ENCODE assay signal across 1 cellular context in the genomic region with DNA sequence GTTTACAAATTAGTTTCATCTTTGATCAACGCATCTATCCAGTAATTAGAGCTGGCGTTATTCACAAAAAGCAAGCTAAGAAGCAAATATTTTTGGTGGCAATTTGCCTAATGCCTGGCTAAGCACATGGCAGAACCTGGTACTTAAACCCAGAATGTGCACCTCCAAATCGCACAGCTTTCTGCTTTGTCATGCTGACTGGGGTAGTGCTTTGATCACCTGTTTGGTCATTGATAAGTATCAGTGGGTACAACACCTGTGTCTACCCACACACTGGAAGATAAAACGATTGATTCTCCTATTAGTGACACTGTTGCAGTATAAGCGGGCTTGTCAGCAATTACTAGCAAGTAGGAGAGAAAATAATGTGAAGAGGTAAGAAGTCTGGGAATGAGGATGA.
TF ChIP-seq lines count a peak whose summit lies in the region.

No MANE protein-coding gene starts in this region.

TF ChIP-seq in K562, 482 proteins besides CTCF, POLR2A, EP300 and RAD21 (continued from another document and continues in another):
- TF ChIP-seq, protein P1, sequence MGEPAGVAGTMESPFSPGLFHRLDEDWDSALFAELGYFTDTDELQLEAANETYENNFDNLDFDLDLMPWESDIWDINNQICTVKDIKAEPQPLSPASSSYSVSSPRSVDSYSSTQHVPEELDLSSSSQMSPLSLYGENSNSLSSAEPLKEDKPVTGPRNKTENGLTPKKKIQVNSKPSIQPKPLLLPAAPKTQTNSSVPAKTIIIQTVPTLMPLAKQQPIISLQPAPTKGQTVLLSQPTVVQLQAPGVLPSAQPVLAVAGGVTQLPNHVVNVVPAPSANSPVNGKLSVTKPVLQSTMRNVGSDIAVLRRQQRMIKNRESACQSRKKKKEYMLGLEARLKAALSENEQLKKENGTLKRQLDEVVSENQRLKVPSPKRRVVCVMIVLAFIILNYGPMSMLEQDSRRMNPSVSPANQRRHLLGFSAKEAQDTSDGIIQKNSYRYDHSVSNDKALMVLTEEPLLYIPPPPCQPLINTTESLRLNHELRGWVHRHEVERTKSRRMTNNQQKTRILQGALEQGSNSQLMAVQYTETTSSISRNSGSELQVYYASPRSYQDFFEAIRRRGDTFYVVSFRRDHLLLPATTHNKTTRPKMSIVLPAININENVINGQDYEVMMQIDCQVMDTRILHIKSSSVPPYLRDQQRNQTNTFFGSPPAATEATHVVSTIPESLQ (CRISPR knock-in tag; IDR thresholded peaks at IDR 0.05): no peak
- TF ChIP-seq CBFB (CRISPR knock-in tag; IDR thresholded peaks at IDR 0.05) (no peak), ZNF764 (CRISPR knock-in tag; IDR thresholded peaks at IDR 0.05; ENCODE audit: low read depth) (no peak), FIP1L1 (IDR thresholded peaks at IDR 0.05; ENCODE audit: low read depth, low read length, poor library complexity, severe bottlenecking) (no peak), HMGN3 (IDR thresholded peaks at IDR 0.05; ENCODE audit: borderline replicate concordance, extremely low read depth, insufficient read length, low read depth, low read length) (no peak), ZNF217 (CRISPR knock-in tag; IDR thresholded peaks at IDR 0.05) (no peak), IRF9 (tag; IDR thresholded peaks at IDR 0.05) (no peak), DDX20 (tag; IDR thresholded peaks at IDR 0.05; ENCODE audit: low read depth) (no peak), CTBP1 (IDR thresholded peaks at IDR 0.05; ENCODE audit: borderline replicate concordance) (peak; percentile 39; the same call in 1 of the 2 replicates), ETV5 (CRISPR knock-in tag; IDR thresholded peaks at IDR 0.05; ENCODE audit: low read depth) (no peak), MTA2 (IDR thresholded peaks at IDR 0.05; ENCODE audit: low read depth) (no peak), ZNF551 (CRISPR knock-in tag; IDR thresholded peaks at IDR 0.05) (no peak), SOX6 (IDR thresholded peaks at IDR 0.05) (no peak), KLF10 (CRISPR knock-in tag; IDR thresholded peaks at IDR 0.05) (no peak), MAZ (CRISPR knock-in tag; conservative IDR thresholded peaks at IDR 0.05 in 1 of 2, IDR thresholded peaks at IDR 0.05 in 1 of 2) (no peak), HNRNPL (IDR thresholded peaks at IDR 0.05; ENCODE audit: low read depth, low read length) (no peak), PCBP2 (IDR thresholded peaks at IDR 0.05; ENCODE audit: low read depth, low read length, poor library complexity, severe bottlenecking) (no peak), SMARCE1 (IDR thresholded peaks at IDR 0.05) (0 out of 2 replicates have a peak, but pooled peaks have one; percentile 15), ZKSCAN1 (IDR thresholded peaks at IDR 0.05; ENCODE audit: low read depth, low read length) (no peak), POLR3G (IDR thresholded peaks at IDR 0.05; ENCODE audit: extremely low read depth, insufficient read length, insufficient replicate concordance) (no peak), ETV6 (IDR thresholded peaks at IDR 0.05; ENCODE audit: borderline replicate concordance in 1 of 2, low read depth in 2 of 2, low read length in 1 of 2) (no peak), ETV6 (CRISPR knock-in tag; IDR thresholded peaks at IDR 0.05; ENCODE audit: borderline replicate concordance) (no peak), EHMT2 (IDR thresholded peaks at IDR 0.05) (no peak), TEAD4 (IDR thresholded peaks at IDR 0.05; ENCODE audit: low read length) (no peak), TEAD4 (CRISPR knock-in tag; IDR thresholded peaks at IDR 0.05; ENCODE audit: borderline replicate concordance) (no peak), ELF1 (tag; IDR thresholded peaks at IDR 0.05) (no peak), CHD4 (IDR thresholded peaks at IDR 0.05; ENCODE audit: insufficient read depth, insufficient replicate concordance, low read depth, low read length, poor library complexity, severe bottlenecking) (no peak), SMARCA4 (IDR thresholded peaks at IDR 0.05) (peak; percentile 30; the same call in 1 of the 2 replicates), ZNF583 (CRISPR knock-in tag; IDR thresholded peaks at IDR 0.05) (no peak), RFX5 (IDR thresholded peaks at IDR 0.05; ENCODE audit: low read depth, low read length) (no peak), HMG20B (CRISPR knock-in tag; IDR thresholded peaks at IDR 0.05) (no peak)
- TF ChIP-seq, protein P2, sequence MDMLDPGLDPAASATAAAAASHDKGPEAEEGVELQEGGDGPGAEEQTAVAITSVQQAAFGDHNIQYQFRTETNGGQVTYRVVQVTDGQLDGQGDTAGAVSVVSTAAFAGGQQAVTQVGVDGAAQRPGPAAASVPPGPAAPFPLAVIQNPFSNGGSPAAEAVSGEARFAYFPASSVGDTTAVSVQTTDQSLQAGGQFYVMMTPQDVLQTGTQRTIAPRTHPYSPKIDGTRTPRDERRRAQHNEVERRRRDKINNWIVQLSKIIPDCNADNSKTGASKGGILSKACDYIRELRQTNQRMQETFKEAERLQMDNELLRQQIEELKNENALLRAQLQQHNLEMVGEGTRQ (CRISPR knock-in tag; IDR thresholded peaks at IDR 0.05): no peak
- TF ChIP-seq, protein P3, sequence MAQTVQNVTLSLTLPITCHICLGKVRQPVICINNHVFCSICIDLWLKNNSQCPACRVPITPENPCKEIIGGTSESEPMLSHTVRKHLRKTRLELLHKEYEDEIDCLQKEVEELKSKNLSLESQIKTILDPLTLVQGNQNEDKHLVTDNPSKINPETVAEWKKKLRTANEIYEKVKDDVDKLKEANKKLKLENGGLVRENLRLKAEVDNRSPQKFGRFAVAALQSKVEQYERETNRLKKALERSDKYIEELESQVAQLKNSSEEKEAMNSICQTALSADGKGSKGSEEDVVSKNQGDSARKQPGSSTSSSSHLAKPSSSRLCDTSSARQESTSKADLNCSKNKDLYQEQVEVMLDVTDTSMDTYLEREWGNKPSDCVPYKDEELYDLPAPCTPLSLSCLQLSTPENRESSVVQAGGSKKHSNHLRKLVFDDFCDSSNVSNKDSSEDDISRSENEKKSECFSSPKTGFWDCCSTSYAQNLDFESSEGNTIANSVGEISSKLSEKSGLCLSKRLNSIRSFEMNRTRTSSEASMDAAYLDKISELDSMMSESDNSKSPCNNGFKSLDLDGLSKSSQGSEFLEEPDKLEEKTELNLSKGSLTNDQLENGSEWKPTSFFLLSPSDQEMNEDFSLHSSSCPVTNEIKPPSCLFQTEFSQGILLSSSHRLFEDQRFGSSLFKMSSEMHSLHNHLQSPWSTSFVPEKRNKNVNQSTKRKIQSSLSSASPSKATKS (CRISPR knock-in tag; IDR thresholded peaks at IDR 0.05): no peak
- TF ChIP-seq, protein P4, sequence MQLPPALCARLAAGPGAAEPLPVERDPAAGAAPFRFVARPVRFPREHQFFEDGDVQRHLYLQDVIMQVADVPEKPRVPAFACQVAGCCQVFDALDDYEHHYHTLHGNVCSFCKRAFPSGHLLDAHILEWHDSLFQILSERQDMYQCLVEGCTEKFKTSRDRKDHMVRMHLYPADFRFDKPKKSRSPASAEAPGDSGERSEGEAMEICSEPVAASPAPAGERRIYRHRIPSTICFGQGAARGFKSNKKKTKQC (CRISPR knock-in tag; IDR thresholded peaks at IDR 0.05): no peak
- TF ChIP-seq, protein P5, sequence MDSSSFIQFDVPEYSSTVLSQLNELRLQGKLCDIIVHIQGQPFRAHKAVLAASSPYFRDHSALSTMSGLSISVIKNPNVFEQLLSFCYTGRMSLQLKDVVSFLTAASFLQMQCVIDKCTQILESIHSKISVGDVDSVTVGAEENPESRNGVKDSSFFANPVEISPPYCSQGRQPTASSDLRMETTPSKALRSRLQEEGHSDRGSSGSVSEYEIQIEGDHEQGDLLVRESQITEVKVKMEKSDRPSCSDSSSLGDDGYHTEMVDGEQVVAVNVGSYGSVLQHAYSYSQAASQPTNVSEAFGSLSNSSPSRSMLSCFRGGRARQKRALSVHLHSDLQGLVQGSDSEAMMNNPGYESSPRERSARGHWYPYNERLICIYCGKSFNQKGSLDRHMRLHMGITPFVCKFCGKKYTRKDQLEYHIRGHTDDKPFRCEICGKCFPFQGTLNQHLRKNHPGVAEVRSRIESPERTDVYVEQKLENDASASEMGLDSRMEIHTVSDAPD (CRISPR knock-in tag; IDR thresholded peaks at IDR 0.05): no peak
- TF ChIP-seq, protein P6, sequence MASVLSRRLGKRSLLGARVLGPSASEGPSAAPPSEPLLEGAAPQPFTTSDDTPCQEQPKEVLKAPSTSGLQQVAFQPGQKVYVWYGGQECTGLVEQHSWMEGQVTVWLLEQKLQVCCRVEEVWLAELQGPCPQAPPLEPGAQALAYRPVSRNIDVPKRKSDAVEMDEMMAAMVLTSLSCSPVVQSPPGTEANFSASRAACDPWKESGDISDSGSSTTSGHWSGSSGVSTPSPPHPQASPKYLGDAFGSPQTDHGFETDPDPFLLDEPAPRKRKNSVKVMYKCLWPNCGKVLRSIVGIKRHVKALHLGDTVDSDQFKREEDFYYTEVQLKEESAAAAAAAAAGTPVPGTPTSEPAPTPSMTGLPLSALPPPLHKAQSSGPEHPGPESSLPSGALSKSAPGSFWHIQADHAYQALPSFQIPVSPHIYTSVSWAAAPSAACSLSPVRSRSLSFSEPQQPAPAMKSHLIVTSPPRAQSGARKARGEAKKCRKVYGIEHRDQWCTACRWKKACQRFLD (CRISPR knock-in tag; IDR thresholded peaks at IDR 0.05): no peak
- TF ChIP-seq, protein P7, sequence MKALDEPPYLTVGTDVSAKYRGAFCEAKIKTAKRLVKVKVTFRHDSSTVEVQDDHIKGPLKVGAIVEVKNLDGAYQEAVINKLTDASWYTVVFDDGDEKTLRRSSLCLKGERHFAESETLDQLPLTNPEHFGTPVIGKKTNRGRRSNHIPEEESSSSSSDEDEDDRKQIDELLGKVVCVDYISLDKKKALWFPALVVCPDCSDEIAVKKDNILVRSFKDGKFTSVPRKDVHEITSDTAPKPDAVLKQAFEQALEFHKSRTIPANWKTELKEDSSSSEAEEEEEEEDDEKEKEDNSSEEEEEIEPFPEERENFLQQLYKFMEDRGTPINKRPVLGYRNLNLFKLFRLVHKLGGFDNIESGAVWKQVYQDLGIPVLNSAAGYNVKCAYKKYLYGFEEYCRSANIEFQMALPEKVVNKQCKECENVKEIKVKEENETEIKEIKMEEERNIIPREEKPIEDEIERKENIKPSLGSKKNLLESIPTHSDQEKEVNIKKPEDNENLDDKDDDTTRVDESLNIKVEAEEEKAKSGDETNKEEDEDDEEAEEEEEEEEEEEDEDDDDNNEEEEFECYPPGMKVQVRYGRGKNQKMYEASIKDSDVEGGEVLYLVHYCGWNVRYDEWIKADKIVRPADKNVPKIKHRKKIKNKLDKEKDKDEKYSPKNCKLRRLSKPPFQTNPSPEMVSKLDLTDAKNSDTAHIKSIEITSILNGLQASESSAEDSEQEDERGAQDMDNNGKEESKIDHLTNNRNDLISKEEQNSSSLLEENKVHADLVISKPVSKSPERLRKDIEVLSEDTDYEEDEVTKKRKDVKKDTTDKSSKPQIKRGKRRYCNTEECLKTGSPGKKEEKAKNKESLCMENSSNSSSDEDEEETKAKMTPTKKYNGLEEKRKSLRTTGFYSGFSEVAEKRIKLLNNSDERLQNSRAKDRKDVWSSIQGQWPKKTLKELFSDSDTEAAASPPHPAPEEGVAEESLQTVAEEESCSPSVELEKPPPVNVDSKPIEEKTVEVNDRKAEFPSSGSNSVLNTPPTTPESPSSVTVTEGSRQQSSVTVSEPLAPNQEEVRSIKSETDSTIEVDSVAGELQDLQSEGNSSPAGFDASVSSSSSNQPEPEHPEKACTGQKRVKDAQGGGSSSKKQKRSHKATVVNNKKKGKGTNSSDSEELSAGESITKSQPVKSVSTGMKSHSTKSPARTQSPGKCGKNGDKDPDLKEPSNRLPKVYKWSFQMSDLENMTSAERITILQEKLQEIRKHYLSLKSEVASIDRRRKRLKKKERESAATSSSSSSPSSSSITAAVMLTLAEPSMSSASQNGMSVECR (CRISPR knock-in tag; IDR thresholded peaks at IDR 0.05): no peak
